Comparison of ENCODE assay signal across 9 cellular contexts in the genomic region with DNA sequence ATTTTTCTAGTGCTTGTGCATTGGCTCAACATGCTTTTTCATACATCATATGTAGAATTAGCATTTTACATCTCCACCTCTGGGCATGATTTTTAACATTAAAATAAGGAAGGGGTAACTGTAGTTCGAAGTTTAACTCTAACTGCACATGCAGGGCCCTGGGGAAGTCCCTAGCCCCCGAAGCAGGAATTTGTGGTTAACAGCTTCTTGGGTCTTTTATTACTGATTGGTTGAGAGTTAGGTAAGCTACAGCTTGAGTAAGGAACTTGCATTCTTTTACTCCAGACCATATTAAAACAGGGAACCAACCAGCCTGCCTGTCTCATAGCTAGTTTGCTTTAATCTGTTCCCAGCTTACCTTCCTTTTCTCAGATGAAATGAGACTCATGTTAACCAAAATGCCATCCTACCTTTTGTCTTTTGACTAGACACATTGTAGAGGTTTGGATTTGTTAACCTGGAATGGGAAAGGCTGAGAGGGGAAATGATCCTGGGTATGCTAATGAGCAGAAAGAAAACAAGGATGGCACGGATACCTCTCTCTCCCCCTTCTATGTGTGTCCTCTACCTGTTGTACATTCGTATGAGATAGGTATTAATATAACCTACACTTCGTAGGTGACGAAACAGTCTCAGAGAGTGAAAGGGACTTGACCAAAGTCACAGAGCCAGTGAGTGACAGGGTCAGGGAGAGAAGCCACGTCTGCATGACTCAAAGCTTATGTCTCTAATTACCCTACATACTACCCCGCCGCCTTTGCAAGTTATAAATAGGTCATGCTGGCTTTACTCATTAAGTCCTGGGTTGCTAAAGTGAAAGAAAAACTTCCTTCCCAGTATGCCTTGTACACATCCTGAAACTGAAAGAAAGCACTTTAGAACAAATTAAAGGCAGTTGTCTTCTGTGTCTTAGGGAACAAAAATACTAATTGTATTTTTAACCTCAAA.
DNase-seq lines count a peak whose midpoint lies in the region; ATAC-seq and TF ChIP-seq lines count a peak whose summit lies in the region.
"Had no signal": no experiment of that assay in that cellular context is flagged by ENCODE, and none has a peak within 500 bp of the region (broad histone marks: within the 10 kb centered on the region; RNA-seq: fewer than 3 reads in every experiment).

No MANE protein-coding gene starts in this region.

- TF ChIP-seq CTCF in AG10803 (conservative IDR thresholded peaks at IDR 0.05; ENCODE audit: low read length) (no peak), left lung (IDR thresholded peaks at IDR 0.05) (no peak)

- no peaks in the 10 kb centered on the region for H3K36me3 ChIP-seq in left lung
- H3K36me3 ChIP-seq: adrenal gland had no signal

- H3K27ac ChIP-seq in left lung, result peak overlapping the region in 1 of 2 donors; percentile 73

- H3K27me3 ChIP-seq in left lung, result no peaks in the 10 kb centered on the region

- H3K4me3 ChIP-seq in AG10803 (ENCODE audit: low read length), result peak overlapping the region; percentile 8; the same call in 1 of the 2 replicates
- no peak overlapping the region for H3K4me3 ChIP-seq in left lung

- no peaks in the 10 kb centered on the region for H3K4me1 ChIP-seq in left lung
- H3K4me1 ChIP-seq: adrenal gland had no signal

- ATAC-seq in GM19438 (IDR thresholded peaks at IDR 0.05; ENCODE audit: low read depth, unreplicated experiment) (peak; percentile 90), HG03460 (IDR thresholded peaks at IDR 0.05; ENCODE audit: unreplicated experiment) (peak; percentile 91), left lung (peak; percentile 65)

- DNase-seq in AG10803 (ENCODE audit: low read depth) (peak; percentile 21), left lung (no peak), HuH-7 (ENCODE audit: low spot score) (no peak), NCI-H128 (lab: John Stamatoyannopoulos, UW; ENCODE audit: unreplicated experiment) (no peak), cardiac septum (ENCODE audit: low spot score) (no peak)
- peak; percentile 9 to 42 for DNase-seq in activated CD4-positive, alpha-beta T cell treated with anti-CD3 and anti-CD28 coated beads for 24 hours (ENCODE audit: low read depth in 2 of 2)

- intact Hi-C loops in left lung (cut with DNase I) (no loop called here), cardiac septum (cut with DNase I) (no loop called here)

- no peaks in the 10 kb centered on the region for H3K9me3 ChIP-seq in left lung
- H3K9me3 ChIP-seq: adrenal gland had no signal

Comparison
In these comparisons a context has a peak if more than half of its experiments do, and no peak if none do; other contexts are left out.
1. DNase-seq: peak in AG10803 (single experiment) and activated CD4-positive, alpha-beta T cell treated with anti-CD3 and anti-CD28 coated beads for 24 hours (2 of 2); none in left lung (0 of 2), HuH-7 (single experiment), NCI-H128 (single experiment) and cardiac septum (single experiment).
2. Peak in every context shown above with its lines, with median percentiles within 50 percentile points of each other: ATAC-seq.